Comparison of ENCODE assay signal across 1 cellular context in the genomic region with DNA sequence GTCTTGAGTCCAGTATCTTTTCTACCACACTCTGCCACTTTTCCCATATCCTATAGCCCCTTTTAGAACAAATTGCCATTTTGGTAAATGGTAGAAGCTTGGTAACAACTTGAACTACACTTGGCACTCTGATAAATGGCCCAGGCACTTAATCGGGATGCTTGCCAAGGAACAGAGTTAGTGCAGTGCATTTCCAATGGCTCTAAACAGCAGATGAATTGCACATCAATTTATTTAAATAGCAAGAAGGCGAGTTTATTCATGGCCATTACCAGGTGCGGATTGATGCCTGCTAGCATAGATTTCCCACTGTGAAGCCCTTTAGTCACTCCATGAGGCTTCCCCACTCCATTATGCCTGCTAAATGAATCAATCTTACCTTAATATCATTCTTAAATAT.
TF ChIP-seq lines count a peak whose summit lies in the region.

No MANE protein-coding gene starts in this region.

TF ChIP-seq in GM23338, 12 proteins besides CTCF, POLR2A, EP300 and RAD21 (continued from another document):
- TF ChIP-seq NANOG (IDR thresholded peaks at IDR 0.05; ENCODE audit: borderline replicate concordance): no peak
- no peak for TF ChIP-seq STAT1 (IDR thresholded peaks at IDR 0.05; ENCODE audit: unreplicated experiment)
